ENCODE assay signal across 6 cellular contexts in genomic region chr1:166113630-166114029, GRCh38. TPM values are rescaled to one million over a fixed set of nuclear protein-coding genes. Genes with fewer than 3 reads are reported as not detected.
"Had no signal": no experiment of that assay in that cellular context is flagged by ENCODE, and none has a peak within 500 bp of the region (broad histone marks: within the 10 kb centered on the region; RNA-seq: fewer than 3 reads in every experiment).

No MANE protein-coding gene starts in this region.

- H3K4me3 Mint-ChIP-seq: IgD-negative memory B cell had no signal

- DNase-seq: IMR-90 had no signal

- H3K36me3 Mint-ChIP-seq: IgD-negative memory B cell had no signal

- H3K27ac ChIP-seq: HL-60 had no signal

- ATAC-seq: HepG2, K562 had no signal

- H3K27ac Mint-ChIP-seq: IgD-negative memory B cell had no signal

- H3K4me1 Mint-ChIP-seq: IgD-negative memory B cell had no signal

- H3K4me3 ChIP-seq: K562 had no signal

RNA-seq across cellular contexts. Expression of gene FAM78B, which starts 53.2 kb away (rescaled TPM):
- total RNA-seq: HT-29 had no signal
